8 cellular contexts compared by ENCODE assay signal in genomic region chr19:18117692-18118378, GRCh38. TPM values are rescaled to one million over a fixed set of nuclear protein-coding genes. Genes with fewer than 3 reads are reported as not detected.
DNase-seq lines count a peak whose midpoint lies in the region; ATAC-seq and TF ChIP-seq lines count a peak whose summit lies in the region.

No MANE protein-coding gene starts in this region.

- H3K79me2 ChIP-seq in OCI-LY1 (ENCODE audit: insufficient read depth, low read length): no peaks in the 10 kb centered on the region

- H2AFZ ChIP-seq in OCI-LY1 (ENCODE audit: low read length): no peak overlapping the region

- no peaks in the 10 kb centered on the region for H3K27me3 ChIP-seq in CD4-positive, alpha-beta memory T cell (ENCODE audit: insufficient read depth, low read length)
- H3K27me3 ChIP-seq in OCI-LY1 (ENCODE audit: insufficient read depth, low read length): no peaks in the 10 kb centered on the region

- peak; percentile 69 for ATAC-seq in GM21360 (IDR thresholded peaks at IDR 0.05; ENCODE audit: unreplicated experiment)

- peak overlapping the region; percentile 88 to 98 (median 95) for H3K4me3 Mint-ChIP-seq in CD4-positive, alpha-beta memory T cell

- no peaks in the 10 kb centered on the region for H3K9me2 ChIP-seq in OCI-LY1 (ENCODE audit: low read depth, low read length)

- H3K9ac ChIP-seq in OCI-LY1 (ENCODE audit: low read length): peak overlapping the region; percentile 78

- no peaks in the 10 kb centered on the region for H3F3A ChIP-seq in OCI-LY1 (ENCODE audit: insufficient read depth, low read length)

- H3K27me3 Mint-ChIP-seq in CD4-positive, alpha-beta memory T cell: no peaks in the 10 kb centered on the region

- peak; percentile 92 to 97 (median 96) for DNase-seq in CD4-positive, alpha-beta memory T cell
- DNase-seq in HUDEP-2 (lab: John Stamatoyannopoulos, UW; ENCODE audit: unreplicated experiment in 76 of 76) (peak in 75 of 76 experiments; percentile 60 to 99 (median 94)), activated T-cell treated with anti-CD3 and anti-CD28 coated beads for 24 hours (ENCODE audit: low read depth) (peak; percentile 91), epithelial cell of proximal tubule (ENCODE audit: low read depth) (no peak), mucosa of gallbladder (ENCODE audit: low spot score) (peak; percentile 93)
- DNase-seq in stimulated activated CD8-positive, alpha-beta memory T cell treated with anti-CD3 and anti-CD28 coated beads, Interleukin-2, amount 100 ng/mL, for 48 hours (ENCODE audit: low read depth in 2 of 2): peak; percentile 92 to 94

- peak overlapping the region; percentile 89 to 99 (median 96) for H3K27ac Mint-ChIP-seq in CD4-positive, alpha-beta memory T cell

- no peaks in the 10 kb centered on the region for H3K9me3 ChIP-seq in CD4-positive, alpha-beta memory T cell (ENCODE audit: control insufficient read depth in 1 of 2, low read length in 2 of 2)
- no peaks in the 10 kb centered on the region for H3K9me3 ChIP-seq in OCI-LY1 (ENCODE audit: low read length)

- TF ChIP-seq CTCF in OCI-LY1 (IDR thresholded peaks at IDR 0.05; ENCODE audit: low read length): no peak
- no peak for TF ChIP-seq CTCF in epithelial cell of proximal tubule (conservative IDR thresholded peaks at IDR 0.05; ENCODE audit: low read depth, low read length)

- no peaks in the 10 kb centered on the region for H4K20me1 ChIP-seq in OCI-LY1 (ENCODE audit: insufficient read depth, low read length)

- peak overlapping the region; percentile 63 to 64 for H3K4me3 ChIP-seq in CD4-positive, alpha-beta memory T cell (ENCODE audit: low read length in 2 of 2)
- H3K4me3 ChIP-seq in OCI-LY1 (ENCODE audit: low read depth, low read length, poor library complexity, severe bottlenecking): peak overlapping the region; percentile 84
- peak overlapping the region; percentile 68 for H3K4me3 ChIP-seq in epithelial cell of proximal tubule (ENCODE audit: low read depth, low read length)

- peak overlapping the region; percentile 85 for H3K27ac ChIP-seq in CD4-positive, alpha-beta memory T cell (ENCODE audit: low read depth, low read length)
- H3K27ac ChIP-seq in OCI-LY1 (ENCODE audit: low read depth, low read length, poor library complexity, severe bottlenecking): peak overlapping the region; percentile 73

- peaks cover 18 to 45% (median 31%) of the 10 kb centered on the region in 4 donors for H3K4me1 Mint-ChIP-seq in CD4-positive, alpha-beta memory T cell

- POLR2A ChIA-PET in CD4-positive, alpha-beta memory T cell (lab: Charles Lee; ENCODE audit: partially characterized antibody): interaction anchor here (0.6 to 8.4 kb wide), 20 partner anchors 8 to 185 kb away, joined by 3 to 85 read pairs (median 5); partner anchors contain the start of genes ARRDC2, CCDC124, IL12RB1 and JUND

- peaks cover 14% of the 10 kb centered on the region for H3K36me3 ChIP-seq in CD4-positive, alpha-beta memory T cell (ENCODE audit: insufficient read depth, low read length)
- peaks cover 19% of the 10 kb centered on the region; the same call in 1 of the 2 replicates for H3K36me3 ChIP-seq in OCI-LY1 (ENCODE audit: insufficient read depth, low read length)

- intact Hi-C loops in CD4-positive, alpha-beta memory T cell (cut with micrococcal nuclease): loop anchor here (1.0 to 10.0 kb wide), 4 partner anchors 34 to 204 kb away; partner anchors contain the start of gene LSM4

- CTCF ChIA-PET in CD4-positive, alpha-beta memory T cell (lab: Charles Lee; ENCODE audit: partially characterized antibody): interaction anchor here (1.1 to 1.5 kb wide), 5 partner anchors 23 to 44 kb away, joined by 3 to 5 read pairs (median 3); partner anchors contain the start of gene PIK3R2

- no peaks in the 10 kb centered on the region for H3K9me3 Mint-ChIP-seq in CD4-positive, alpha-beta memory T cell

- peaks cover 4 to 24% of the 10 kb centered on the region in 2 donors for H3K36me3 Mint-ChIP-seq in CD4-positive, alpha-beta memory T cell

- peaks cover 44% of the 10 kb centered on the region for H3K4me1 ChIP-seq in CD4-positive, alpha-beta memory T cell (ENCODE audit: insufficient read depth, low read length)
- peaks cover 27% of the 10 kb centered on the region for H3K4me1 ChIP-seq in OCI-LY1 (ENCODE audit: insufficient read depth, low read length, severe bottlenecking)

- peak overlapping the region; percentile 84 for H3K4me2 ChIP-seq in OCI-LY1 (ENCODE audit: low read length)

RNA-seq across cellular contexts. Expression of gene MAST3, which starts 20.3 kb away (rescaled TPM):
- 10 to 100 TPM; 51.6 to 53.9 TPM for total RNA-seq in CD4-positive, alpha-beta memory T cell
- 10 to 100 TPM in 1 of 2 donors, 1 to 10 TPM in 1; 4.3 to 16.7 TPM for polyA plus RNA-seq in CD4-positive, alpha-beta memory T cell
- total RNA-seq in epithelial cell of proximal tubule: 1.7 and 3.5 TPM in 2 replicates
- 24.5 TPM for total RNA-seq in mucosa of gallbladder

RNA-seq across cellular contexts. Expression of gene IL12RB1, which starts 31.1 kb away (rescaled TPM):
- total RNA-seq in CD4-positive, alpha-beta memory T cell: 10 to 100 TPM; 39.3 to 42.1 TPM
- polyA plus RNA-seq in CD4-positive, alpha-beta memory T cell: 10 to 100 TPM; 35.0 to 55.1 TPM
- total RNA-seq in epithelial cell of proximal tubule (not detected in 2 replicates), mucosa of gallbladder (3.1 TPM)

RNA-seq across cellular contexts. Expression of gene PIK3R2, which starts 35.1 kb away (rescaled TPM):
- total RNA-seq in CD4-positive, alpha-beta memory T cell: 10 to 100 TPM; 18.1 to 23.0 TPM
- 1 to 10 TPM; 1.5 to 6.6 TPM for polyA plus RNA-seq in CD4-positive, alpha-beta memory T cell
- total RNA-seq in epithelial cell of proximal tubule: 15.3 and 19.9 TPM in 2 replicates
- 74.2 TPM for total RNA-seq in mucosa of gallbladder

RNA-seq across cellular contexts. Expression of gene IFI30, which starts 55.8 kb away (rescaled TPM):
- 10 to 100 TPM; 48.3 to 56.9 TPM for total RNA-seq in CD4-positive, alpha-beta memory T cell
- polyA plus RNA-seq in CD4-positive, alpha-beta memory T cell: 10 to 100 TPM in 1 of 2 donors, 1 to 10 TPM in 1; 6.3 to 16.7 TPM
- 10.1 and 11.3 TPM in 2 replicates for total RNA-seq in epithelial cell of proximal tubule
- total RNA-seq in mucosa of gallbladder: 44.7 TPM
